In genomic region chr7:128410092-128410665, GRCh38 we compare ENCODE assay signal across 8 cellular contexts. TPM values are rescaled to one million over a fixed set of nuclear protein-coding genes. Genes with fewer than 3 reads are reported as not detected.
DNase-seq lines count a peak whose midpoint lies in the region; ATAC-seq and TF ChIP-seq lines count a peak whose summit lies in the region.

No MANE protein-coding gene starts in this region.

- ATAC-seq in HCT116 (peak; percentile 57), HG03025 (IDR thresholded peaks at IDR 0.05; ENCODE audit: low FRiP score, unreplicated experiment) (no peak)

- BruUV-seq in HCT116 (replicated peaks; lab: Mats Ljungman, UMichigan) = no TSS peak

- H3K4me2 ChIP-seq in HCT116 (ENCODE audit: low read length) = peak overlapping the region; percentile 100

- TF ChIP-seq RAD21 in HCT116 (IDR thresholded peaks at IDR 0.05; ENCODE audit: low read depth) = no peak

- H3K36me3 ChIP-seq in HCT116 (ENCODE audit: control insufficient read depth in 1 of 2, insufficient read depth in 2 of 2, low read length in 2 of 2) = no peaks in the 10 kb centered on the region
- H3K36me3 ChIP-seq in WERI-Rb-1 = no peaks in the 10 kb centered on the region

- peak overlapping the region; percentile 70 for H3K9ac ChIP-seq in HCT116 (ENCODE audit: low read length)

- RAD21 ChIA-PET in HCT116 (lab: Charles Lee; ENCODE audit: low non-redundant PET in 1 of 2, low total read pairs in 2 of 2, uncharacterized antibody in 2 of 2, unreplicated experiment in 2 of 2) = no interaction called here

- WGBS in lower leg skin, 2 donors = 0 to 2% methylated on average over 25 to 31 of the region's 31 CpGs

- peaks cover 24 to 44% of the 10 kb centered on the region in 2 experiments for H3K4me1 ChIP-seq in HCT116 (ENCODE audit: control insufficient read depth in 1 of 2, insufficient read depth in 2 of 2, low read length in 2 of 2)

- H3K27me3 ChIP-seq in HCT116 (ENCODE audit: insufficient read depth, low read length) (no peaks in the 10 kb centered on the region), WERI-Rb-1 (ENCODE audit: insufficient read depth, low read depth, severe bottlenecking) (no peaks in the 10 kb centered on the region)

- no peaks in the 10 kb centered on the region for H4K20me1 ChIP-seq in HCT116 (ENCODE audit: insufficient read depth)

- CTCF ChIA-PET in HCT116 (lab: Charles Lee) = interaction anchor here (1.0 to 5.6 kb wide), 6 partner anchors 10 to 63 kb away, joined by 3 to 37 read pairs (median 7); no protein-coding TSS in a partner anchor

- H3K9me2 ChIP-seq in HCT116 (ENCODE audit: insufficient read depth) = no peaks in the 10 kb centered on the region

- TF ChIP-seq CTCF in HCT116 (IDR thresholded peaks at IDR 0.05 in 2 of 3, conservative IDR thresholded peaks at IDR 0.05 in 1 of 3; ENCODE audit: borderline replicate concordance in 1 of 3, insufficient read depth in 1 of 3, low read depth in 2 of 3, low read length in 2 of 3) = no peak
- TF ChIP-seq CTCF in NB4 (IDR thresholded peaks at IDR 0.05; ENCODE audit: low read depth, low read length) = no peak
- no peak for TF ChIP-seq CTCF in WERI-Rb-1 (IDR thresholded peaks at IDR 0.05; ENCODE audit: low read depth, low read length)
- TF ChIP-seq CTCF in coronary artery (IDR thresholded peaks at IDR 0.05) = no peak
- no peak for TF ChIP-seq CTCF in lower leg skin (IDR thresholded peaks at IDR 0.05)

- POLR2A ChIA-PET in HCT116 (lab: Charles Lee) = interaction anchor here (1.0 kb wide), 1 partner anchor 8 kb away, joined by 4 read pairs; no protein-coding TSS in a partner anchor

- H3K9me3 ChIP-seq in HCT116 (ENCODE audit: control insufficient read depth in 1 of 2, insufficient read depth in 1 of 2, low read depth in 1 of 2, low read length in 2 of 2) = no peaks in the 10 kb centered on the region
- H3K9me3 ChIP-seq in WERI-Rb-1 (ENCODE audit: severe bottlenecking) = no peaks in the 10 kb centered on the region

- H3K79me2 ChIP-seq in HCT116 (ENCODE audit: insufficient read depth, low read length) = peaks cover 2% of the 10 kb centered on the region

- H3K4me3 ChIP-seq in HCT116 (replicated peaks in 1 of 2; ENCODE audit: low read depth in 1 of 2, low read length in 2 of 2) (peak overlapping the region; percentile 65 to 70), NB4 (ENCODE audit: low read depth, low read length) (peak overlapping the region; percentile 80), WERI-Rb-1 (ENCODE audit: low read depth, low read length) (peak overlapping the region; percentile 85), coronary artery (peak overlapping the region; percentile 76), lower leg skin (ENCODE audit: low read depth, poor library complexity, severe bottlenecking) (peak overlapping the region; percentile 31)

- intact Hi-C loops in HCT116 (cut with micrococcal nuclease) = no loop called here
- intact Hi-C loops in lower leg skin (cut with DNase I; ENCODE audit: low total_unique reads) = no loop called here

- peak overlapping the region; percentile 98 for H2AFZ ChIP-seq in HCT116 (ENCODE audit: low read depth, low read length, poor library complexity, severe bottlenecking)

- TF ChIP-seq POLR2A in HCT116 (IDR thresholded peaks at IDR 0.05; ENCODE audit: borderline replicate concordance, extremely low read depth, insufficient read depth, insufficient read length) = no peak
- no peak for TF ChIP-seq POLR2A in NB4 (IDR thresholded peaks at IDR 0.05; ENCODE audit: extremely low read depth, insufficient read length)
- no peak for TF ChIP-seq POLR2A in lower leg skin (IDR thresholded peaks at IDR 0.05)

- DNase-seq in GM04503 (ENCODE audit: low read depth) = peak; percentile 44
- DNase-seq in HCT116 (ENCODE audit: low read depth, low spot score) = peak; percentile 48
- DNase-seq in NB4 (ENCODE audit: low read depth) = peak; percentile 94
- peak; percentile 74 for DNase-seq in WERI-Rb-1
- no peak for DNase-seq in coronary artery (ENCODE audit: low spot score)
- DNase-seq in lower leg skin (ENCODE audit: low spot score in 2 of 2) = peak in 1 of 2 donors; percentile 94
- peak; percentile 27 for DNase-seq in stimulated activated CD8-positive, alpha-beta memory T cell treated with anti-CD3 and anti-CD28 coated beads, Interleukin-12 subunit alpha, Interleukin-12 subunit beta, amount 100 ng/mL, for 1 hour (ENCODE audit: low read depth)

- H3K27ac ChIP-seq in HCT116 (ENCODE audit: low read depth, low read length) (peak overlapping the region; percentile 75), WERI-Rb-1 (peak overlapping the region; percentile 95), coronary artery (peak overlapping the region; percentile 93)

TF ChIP-seq in HCT116, 20 proteins besides CTCF, POLR2A, EP300 and RAD21:
- TF ChIP-seq POLR2AphosphoS5 (IDR thresholded peaks at IDR 0.05; ENCODE audit: low read depth, low read length) (peak; percentile 66), ELF1 (IDR thresholded peaks at IDR 0.05; ENCODE audit: borderline replicate concordance, low read depth) (no peak), CBX3 (IDR thresholded peaks at IDR 0.05; ENCODE audit: low read depth) (no peak)
TF ChIP-seq in HCT116: peak in this region for 1.

RNA-seq across cellular contexts. Expression of gene IMPDH1, which starts 0.4 kb away (rescaled TPM):
- total RNA-seq in HCT116 (2021; ENCODE audit: unreplicated experiment) (98.2 TPM), lower leg skin (10 to 100 TPM; 45.6 to 71.7 (median 48.7) TPM)
- polyA plus RNA-seq in HCT116 (2012) = 82.5 and 94.8 TPM in 2 replicates

RNA-seq across cellular contexts. Expression of gene HILPDA, which starts 45.5 kb away (rescaled TPM):
- total RNA-seq in HCT116 (2021; ENCODE audit: unreplicated experiment) = 32.8 TPM
- polyA plus RNA-seq in HCT116 (2012) = 42.3 and 45.2 TPM in 2 replicates
- total RNA-seq in lower leg skin = 10 to 100 TPM; 19.0 to 66.0 (median 35.8) TPM

RNA-seq across cellular contexts. Expression of gene PRRT4, which starts 48.7 kb away (rescaled TPM):
- 4.0 TPM for total RNA-seq in HCT116 (2021; ENCODE audit: unreplicated experiment)
- polyA plus RNA-seq in HCT116 (2012) = 2.5 and 3.4 TPM in 2 replicates
- 1 to 10 TPM; 1.3 to 4.5 (median 1.9) TPM for total RNA-seq in lower leg skin

Comparison
In these comparisons a context has a peak if more than half of its experiments do, and no peak if none do; other contexts are left out.
1. H3K4me3 ChIP-seq: peak in every context shown above with its lines; median percentile 85 in WERI-Rb-1; 80 in NB4; 76 in coronary artery; 68 in HCT116; 31 in lower leg skin.